22 cellular contexts compared by ENCODE assay signal in genomic region chr16:56618138-56618537, GRCh38. TPM values are rescaled to one million over a fixed set of nuclear protein-coding genes. Genes with fewer than 3 reads are reported as not detected.
A peak's percentile ranks its signal among the peaks of the same experiment; 100 is the strongest.
DNase-seq lines count a peak whose midpoint lies in the region; ATAC-seq, FAIRE-seq and TF ChIP-seq lines count a peak whose summit lies in the region.
"Had no signal": no experiment of that assay in that cellular context is flagged by ENCODE, and none has a peak within 500 bp of the region (broad histone marks: within the 10 kb centered on the region; RNA-seq: fewer than 3 reads in every experiment).

No MANE protein-coding gene starts in this region.

- POLR2A ChIA-PET in HepG2 (lab: Yijun Ruan, JAX) = interaction anchor here (1.8 kb wide), 1 partner anchor 11 kb away, joined by 6 read pairs; no protein-coding TSS in a partner anchor
- POLR2A ChIA-PET in activated naive CD8-positive, alpha-beta T cell treated with anti-CD3 and anti-CD28 coated beads, Interleukin-2, amount 10 ng/mL, durations not matched to agents 7 days and 5 days (lab: Charles Lee) = interaction anchor here (1.0 to 2.1 kb wide), 6 partner anchors 7 to 64 kb away, joined by 3 to 13 read pairs (median 5); partner anchors contain the start of genes MT1E, MT1X and MT2A

- DNase-seq in right lobe of liver (no peak), HepG2 (ENCODE audit: low spot score) (no peak), kidney epithelial cell (ENCODE audit: low read depth) (no peak), NCI-H1694 (lab: John Stamatoyannopoulos, UW) (no peak), DMS53 treated with DMSO at 0.1 percent for 48 hours (lab: John Stamatoyannopoulos, UW; ENCODE audit: unreplicated experiment) (no peak), NCI-H1092 (lab: John Stamatoyannopoulos, UW) (no peak)
- no peak for DNase-seq in activated naive CD8-positive, alpha-beta T cell treated with anti-CD3 and anti-CD28 coated beads, Interleukin-2, amount 10 ng/mL, durations not matched to agents 7 days and 5 days
- DNase-seq: activated CD4-positive, alpha-beta T cell treated with anti-CD3 and anti-CD28 coated beads for 4 hours; activated T-cell treated with anti-CD3 and anti-CD28 coated beads, Interleukin-2, amount 50 U/mL, for 24 hours; adrenal gland; Caco-2; cerebellar nuclear complex; GF-D8; GM23248; NCI-H1417 treated with DMSO at 0.1 percent for 48 hours; NCI-H2227 treated with DMSO at 0.1 percent for 48 hours; retina; stimulated activated CD4-positive, alpha-beta T cell treated with anti-CD3 and anti-CD28 coated beads, Interleukin-2, amount 100 ng/mL, for 24 hours; T-helper 17 cell had no signal

- H3K4me1 ChIP-seq in right lobe of liver (peaks cover 0 to 21% (median 9%) of the 10 kb centered on the region in 4 donors), HepG2 (ENCODE audit: insufficient read depth, low read length) (peaks cover 28% of the 10 kb centered on the region)
- H3K4me1 ChIP-seq: Caco-2 had no signal

- H3K4me3 Mint-ChIP-seq in activated naive CD8-positive, alpha-beta T cell treated with anti-CD3 and anti-CD28 coated beads, Interleukin-2, amount 10 ng/mL, durations not matched to agents 7 days and 5 days = peak overlapping the region; percentile 85

- in situ Hi-C loops in HepG2 (cut with HindIII; ENCODE audit: extremely low pct_ligation_motif_present, low pct_unique_long_range_greater_than_20kb) = no loop called here

- WGBS in right lobe of liver (ENCODE audit: insufficient coverage, low coverage, low lambda C conversion rate, missing lambda C conversion rate) = 80% methylated on average over 4 of the region's 6 CpGs
- 0% methylated on average over 6 of the region's 6 CpGs for WGBS in HepG2 (ENCODE audit: low lambda C conversion rate)

- no peak for FAIRE-seq in HepG2 (lab: Jason Lieb, UNC)
- FAIRE-seq: frontal cortex, GM12892 had no signal

- no peaks in the 10 kb centered on the region for H3K79me2 ChIP-seq in HepG2 (ENCODE audit: insufficient read depth, low read length)

- H3K9me3 Mint-ChIP-seq in activated naive CD8-positive, alpha-beta T cell treated with anti-CD3 and anti-CD28 coated beads, Interleukin-2, amount 10 ng/mL, durations not matched to agents 7 days and 5 days = no peaks in the 10 kb centered on the region
- H3K9me3 Mint-ChIP-seq: activated T-cell treated with anti-CD3 and anti-CD28 coated beads, Interleukin-2, amount 50 U/mL, for 24 hours had no signal

- no peak for TF ChIP-seq RAD21 in HepG2 (CRISPR knock-in tag; IDR thresholded peaks at IDR 0.05)

- ATAC-seq in right lobe of liver = no peak
- ATAC-seq in HepG2 = no peak
- no peak for ATAC-seq in activated naive CD8-positive, alpha-beta T cell treated with anti-CD3 and anti-CD28 coated beads, Interleukin-2, amount 10 ng/mL, durations not matched to agents 7 days and 5 days (ENCODE audit: low read depth)
- no peak for ATAC-seq in GM21619 (IDR thresholded peaks at IDR 0.05; ENCODE audit: unreplicated experiment)

- peaks cover 11% of the 10 kb centered on the region for H3K27me3 Mint-ChIP-seq in activated naive CD8-positive, alpha-beta T cell treated with anti-CD3 and anti-CD28 coated beads, Interleukin-2, amount 10 ng/mL, durations not matched to agents 7 days and 5 days

- TF ChIP-seq EP300 in HepG2 (IDR thresholded peaks at IDR 0.05; ENCODE audit: low read depth in 2 of 2, low read length in 2 of 2) = no peak
- no peak for TF ChIP-seq EP300 in HepG2 (CRISPR knock-in tag; IDR thresholded peaks at IDR 0.05; ENCODE audit: borderline replicate concordance)

- H3K27ac Mint-ChIP-seq in activated naive CD8-positive, alpha-beta T cell treated with anti-CD3 and anti-CD28 coated beads, Interleukin-2, amount 10 ng/mL, durations not matched to agents 7 days and 5 days = no peak overlapping the region
- H3K27ac Mint-ChIP-seq: activated T-cell treated with anti-CD3 and anti-CD28 coated beads, Interleukin-2, amount 50 U/mL, for 24 hours; T-helper 17 cell had no signal

- no peak for TF ChIP-seq POLR2A in right lobe of liver (IDR thresholded peaks at IDR 0.05)
- no peak for TF ChIP-seq POLR2A in HepG2 (IDR thresholded peaks at IDR 0.05; ENCODE audit: insufficient read depth in 1 of 2, low read depth in 2 of 2, low read length in 2 of 2)

- BruUV-seq in HepG2 (replicated peaks; lab: Mats Ljungman, UMichigan) = no TSS peak

- no peaks in the 10 kb centered on the region for H3K27me3 ChIP-seq in right lobe of liver
- H3K27me3 ChIP-seq in HepG2 (ENCODE audit: control insufficient read depth in 1 of 2, insufficient read depth in 2 of 2, low read length in 2 of 2) = peaks cover 11 to 38% of the 10 kb centered on the region in 2 experiments; a peak in 4 of 5 replicates
- no peaks in the 10 kb centered on the region for H3K27me3 ChIP-seq in kidney epithelial cell (ENCODE audit: control insufficient read depth, insufficient read depth, low read length)
- H3K27me3 ChIP-seq: adrenal gland had no signal

- intact Hi-C loops in right lobe of liver (cut with DNase I) = no loop called here
- intact Hi-C loops in HepG2 (cut with micrococcal nuclease; ENCODE audit: unreplicated experiment) = no loop called here

- no peak for TF ChIP-seq CTCF in right lobe of liver (IDR thresholded peaks at IDR 0.05)
- TF ChIP-seq CTCF in HepG2 (CRISPR knock-in tag; IDR thresholded peaks at IDR 0.05) = no peak
- no peak for TF ChIP-seq CTCF in kidney epithelial cell (IDR thresholded peaks at IDR 0.05; ENCODE audit: insufficient read depth, low read length, poor library complexity, severe bottlenecking)

- H3K9ac ChIP-seq in HepG2 (ENCODE audit: insufficient read depth, low read depth, low read length) = no peak overlapping the region

- peak overlapping the region in 2 of 3 donors; percentile 74 to 88 for H3K27ac ChIP-seq in right lobe of liver
- no peak overlapping the region for H3K27ac ChIP-seq in HepG2 (ENCODE audit: extremely low read length, insufficient read depth, low read length)

- H3K36me3 ChIP-seq in right lobe of liver = no peaks in the 10 kb centered on the region
- no peaks in the 10 kb centered on the region for H3K36me3 ChIP-seq in HepG2 (replicated peaks in 1 of 2; ENCODE audit: control insufficient read depth in 1 of 2, insufficient read depth in 2 of 2, low read length in 2 of 2)
- no peaks in the 10 kb centered on the region for H3K36me3 ChIP-seq in kidney epithelial cell (ENCODE audit: control insufficient read depth, insufficient read depth, low read length)
- H3K36me3 ChIP-seq: adrenal gland had no signal

- H4K20me1 ChIP-seq in HepG2 (ENCODE audit: insufficient read depth, low read length) = no peaks in the 10 kb centered on the region

- H3K36me3 Mint-ChIP-seq in activated naive CD8-positive, alpha-beta T cell treated with anti-CD3 and anti-CD28 coated beads, Interleukin-2, amount 10 ng/mL, durations not matched to agents 7 days and 5 days = peaks cover under 1% of the 10 kb centered on the region

- CTCF ChIA-PET in HepG2 (lab: Yijun Ruan, JAX; ENCODE audit: low intra/inter-chr PET ratio, low total read pairs) = no interaction called here

- H3K4me3 ChIP-seq in right lobe of liver = peak overlapping the region; percentile 36 to 61 (median 51)
- H3K4me3 ChIP-seq in HepG2 (replicated peaks in 1 of 3; ENCODE audit: insufficient read depth in 1 of 3, low read depth in 2 of 3, low read length in 3 of 3) = no peak overlapping the region
- peak overlapping the region; percentile 35 for H3K4me3 ChIP-seq in kidney epithelial cell (ENCODE audit: low read depth, low read length)

- no peak overlapping the region for H3K4me2 ChIP-seq in HepG2 (ENCODE audit: low read depth, low read length)

- H2AFZ ChIP-seq in HepG2 (ENCODE audit: low read length) = no peak overlapping the region

- H3K4me1 Mint-ChIP-seq in activated naive CD8-positive, alpha-beta T cell treated with anti-CD3 and anti-CD28 coated beads, Interleukin-2, amount 10 ng/mL, durations not matched to agents 7 days and 5 days = peaks cover 31% of the 10 kb centered on the region

- no peaks in the 10 kb centered on the region for H3K9me3 ChIP-seq in right lobe of liver
- no peaks in the 10 kb centered on the region for H3K9me3 ChIP-seq in HepG2 (ENCODE audit: low read length)
- H3K9me3 ChIP-seq: adrenal gland, Caco-2 had no signal

RNA-seq across cellular contexts. Expression of gene MT1E, which starts 7.4 kb away (rescaled TPM):
- total RNA-seq in right lobe of liver (1,000 to 10,000 TPM in 2 of 6 experiments, 100 to 1,000 TPM in 4; 403 to 1,748 (median 691) TPM), HepG2 (2016; rRNA removed; fragmentation: Illumina TruSeq; extraction: Trizol) (1,072 and 1,398 TPM in 2 replicates), kidney epithelial cell (75.8 and 110 TPM in 2 replicates)
- total RNA-seq in HepG2 (2016; cell fraction: cytosol; rRNA removed; fragmentation: Illumina TruSeq; extraction: Trizol; ENCODE audit: low read depth) = 449 and 580 TPM in 2 replicates
- total RNA-seq in HepG2 (2016; cell fraction: insoluble cytoplasmic fraction; rRNA removed; fragmentation: Illumina TruSeq; extraction: Trizol) = 1,060 and 1,516 TPM in 2 replicates
- total RNA-seq in HepG2 (2016; cell fraction: membrane; rRNA removed; fragmentation: Illumina TruSeq; extraction: Trizol) = 620 and 688 TPM in 2 replicates
- total RNA-seq in HepG2 (2016; cell fraction: nucleus; rRNA removed; fragmentation: Illumina TruSeq; extraction: Trizol) = 375 and 428 TPM in 2 replicates
- 65.7 and 110 TPM in 2 replicates for polyA plus RNA-seq in HepG2 (2011; rRNA removed)
- 60.2 and 170 TPM in 2 replicates for polyA plus RNA-seq in HepG2 (2011; cell fraction: cytosol; rRNA removed)
- 44.6 and 58.6 TPM in 2 replicates for polyA plus RNA-seq in HepG2 (2011; cell fraction: nucleus; rRNA removed)
- 41.0 and 60.0 TPM in 2 replicates for polyA plus RNA-seq in HepG2 (2012)
- 331 and 417 TPM in 2 replicates for polyA plus RNA-seq in HepG2 (2016; cell fraction: cytosol; fragmentation: Illumina TruSeq; extraction: Trizol; ENCODE audit: low read depth)
- polyA plus RNA-seq in HepG2 (2016; cell fraction: insoluble cytoplasmic fraction; fragmentation: Illumina TruSeq; extraction: Trizol; ENCODE audit: low read depth) = 916 and 1,090 TPM in 2 replicates
- 493 and 496 TPM in 2 replicates for polyA plus RNA-seq in HepG2 (2016; cell fraction: membrane; fragmentation: Illumina TruSeq; extraction: Trizol; ENCODE audit: low read depth)
- polyA plus RNA-seq in HepG2 (2016; cell fraction: nucleus; fragmentation: Illumina TruSeq; extraction: Trizol; ENCODE audit: insufficient read depth, low read depth) = 455 and 459 TPM in 2 replicates
- 37.7 and 61.5 TPM in 2 replicates for polyA minus RNA-seq in HepG2 (2011; rRNA and poly(A)+ RNA removed; ENCODE audit: low replicate concordance)
- 10.3 and 29.3 TPM in 2 replicates for polyA minus RNA-seq in HepG2 (2011; cell fraction: cytosol; rRNA and poly(A)+ RNA removed)
- polyA minus RNA-seq in HepG2 (2011; cell fraction: nucleus; rRNA and poly(A)+ RNA removed) = 4.0 and 4.5 TPM in 2 replicates
- total RNA-seq in activated naive CD8-positive, alpha-beta T cell treated with anti-CD3 and anti-CD28 coated beads, Interleukin-2, amount 10 ng/mL, durations not matched to agents 7 days and 5 days = 10 to 100 TPM; 32.6 to 36.4 TPM

RNA-seq across cellular contexts. Expression of gene MT2A, which starts 9.8 kb away (rescaled TPM):
- total RNA-seq in right lobe of liver (1,000 to 10,000 TPM in 5 of 6 experiments, 100 to 1,000 TPM in 1; 946 to 4,033 (median 2,228) TPM), HepG2 (2016; rRNA removed; fragmentation: Illumina TruSeq; extraction: Trizol) (371 and 409 TPM in 2 replicates), kidney epithelial cell (139 and 338 TPM in 2 replicates)
- total RNA-seq in HepG2 (2016; cell fraction: cytosol; rRNA removed; fragmentation: Illumina TruSeq; extraction: Trizol; ENCODE audit: low read depth) = 157 and 189 TPM in 2 replicates
- 352 and 408 TPM in 2 replicates for total RNA-seq in HepG2 (2016; cell fraction: insoluble cytoplasmic fraction; rRNA removed; fragmentation: Illumina TruSeq; extraction: Trizol)
- 229 and 245 TPM in 2 replicates for total RNA-seq in HepG2 (2016; cell fraction: membrane; rRNA removed; fragmentation: Illumina TruSeq; extraction: Trizol)
- 163 and 193 TPM in 2 replicates for total RNA-seq in HepG2 (2016; cell fraction: nucleus; rRNA removed; fragmentation: Illumina TruSeq; extraction: Trizol)
- 115 and 135 TPM in 2 replicates for polyA plus RNA-seq in HepG2 (2011; rRNA removed)
- 73.7 and 154 TPM in 2 replicates for polyA plus RNA-seq in HepG2 (2011; cell fraction: cytosol; rRNA removed)
- polyA plus RNA-seq in HepG2 (2011; cell fraction: nucleus; rRNA removed) = 59.7 and 92.9 TPM in 2 replicates
- 238 and 414 TPM in 2 replicates for polyA plus RNA-seq in HepG2 (2012)
- 372 and 462 TPM in 2 replicates for polyA plus RNA-seq in HepG2 (2016; cell fraction: cytosol; fragmentation: Illumina TruSeq; extraction: Trizol; ENCODE audit: low read depth)
- 827 and 1,007 TPM in 2 replicates for polyA plus RNA-seq in HepG2 (2016; cell fraction: insoluble cytoplasmic fraction; fragmentation: Illumina TruSeq; extraction: Trizol; ENCODE audit: low read depth)
- 520 and 590 TPM in 2 replicates for polyA plus RNA-seq in HepG2 (2016; cell fraction: membrane; fragmentation: Illumina TruSeq; extraction: Trizol; ENCODE audit: low read depth)
- 496 and 540 TPM in 2 replicates for polyA plus RNA-seq in HepG2 (2016; cell fraction: nucleus; fragmentation: Illumina TruSeq; extraction: Trizol; ENCODE audit: insufficient read depth, low read depth)
- 32.0 and 145 TPM in 2 replicates for polyA minus RNA-seq in HepG2 (2011; rRNA and poly(A)+ RNA removed; ENCODE audit: low replicate concordance)
- polyA minus RNA-seq in HepG2 (2011; cell fraction: cytosol; rRNA and poly(A)+ RNA removed) = 123 and 174 TPM in 2 replicates
- 12.1 and 19.8 TPM in 2 replicates for polyA minus RNA-seq in HepG2 (2011; cell fraction: nucleus; rRNA and poly(A)+ RNA removed)
- total RNA-seq in activated naive CD8-positive, alpha-beta T cell treated with anti-CD3 and anti-CD28 coated beads, Interleukin-2, amount 10 ng/mL, durations not matched to agents 7 days and 5 days = 100 to 1,000 TPM; 115 to 135 TPM

RNA-seq across cellular contexts. Expression of gene MT1M, which starts 14.3 kb away (rescaled TPM):
- total RNA-seq in right lobe of liver (100 to 1,000 TPM in 3 of 6 experiments, 10 to 100 TPM in 2, 1 to 10 TPM in 1; 8.6 to 569 (median 84.5) TPM), HepG2 (2016; rRNA removed; fragmentation: Illumina TruSeq; extraction: Trizol) (4.6 and 5.5 TPM in 2 replicates), kidney epithelial cell (1.9 and 4.3 TPM in 2 replicates)
- total RNA-seq in HepG2 (2016; cell fraction: cytosol; rRNA removed; fragmentation: Illumina TruSeq; extraction: Trizol; ENCODE audit: low read depth) = 3.8 and 10.7 TPM in 2 replicates
- total RNA-seq in HepG2 (2016; cell fraction: insoluble cytoplasmic fraction; rRNA removed; fragmentation: Illumina TruSeq; extraction: Trizol) = 4.5 and 5.2 TPM in 2 replicates
- total RNA-seq in HepG2 (2016; cell fraction: membrane; rRNA removed; fragmentation: Illumina TruSeq; extraction: Trizol) = 4.8 and 6.1 TPM in 2 replicates
- 1.6 and 1.9 TPM in 2 replicates for total RNA-seq in HepG2 (2016; cell fraction: nucleus; rRNA removed; fragmentation: Illumina TruSeq; extraction: Trizol)
- polyA plus RNA-seq in HepG2 (2011; rRNA removed) = not detected in 2 replicates
- polyA plus RNA-seq in HepG2 (2011; cell fraction: cytosol; rRNA removed) = 0.17 TPM in 1 of 2 replicates, not detected in the other
- not detected in 2 replicates for polyA plus RNA-seq in HepG2 (2011; cell fraction: nucleus; rRNA removed)
- polyA plus RNA-seq in HepG2 (2012) = not detected in 2 replicates
- polyA plus RNA-seq in HepG2 (2016; cell fraction: cytosol; fragmentation: Illumina TruSeq; extraction: Trizol; ENCODE audit: low read depth) = 4.5 and 9.2 TPM in 2 replicates
- 5.1 and 5.3 TPM in 2 replicates for polyA plus RNA-seq in HepG2 (2016; cell fraction: insoluble cytoplasmic fraction; fragmentation: Illumina TruSeq; extraction: Trizol; ENCODE audit: low read depth)
- 4.1 and 7.0 TPM in 2 replicates for polyA plus RNA-seq in HepG2 (2016; cell fraction: membrane; fragmentation: Illumina TruSeq; extraction: Trizol; ENCODE audit: low read depth)
- polyA plus RNA-seq in HepG2 (2016; cell fraction: nucleus; fragmentation: Illumina TruSeq; extraction: Trizol; ENCODE audit: insufficient read depth, low read depth) = 2.3 and 3.0 TPM in 2 replicates
- not detected in 2 replicates for polyA minus RNA-seq in HepG2 (2011; rRNA and poly(A)+ RNA removed; ENCODE audit: low replicate concordance)
- not detected in 2 replicates for polyA minus RNA-seq in HepG2 (2011; cell fraction: cytosol; rRNA and poly(A)+ RNA removed)
- not detected in 2 replicates for polyA minus RNA-seq in HepG2 (2011; cell fraction: nucleus; rRNA and poly(A)+ RNA removed)
- total RNA-seq in activated naive CD8-positive, alpha-beta T cell treated with anti-CD3 and anti-CD28 coated beads, Interleukin-2, amount 10 ng/mL, durations not matched to agents 7 days and 5 days = not detected
- total RNA-seq: Caco-2, frontal cortex, T-helper 17 cell had no signal

RNA-seq across cellular contexts. Expression of gene MT1A, which starts 20.3 kb away (rescaled TPM):
- 100 to 1,000 TPM in 3 of 6 experiments, 10 to 100 TPM in 3; 34.9 to 161 (median 110) TPM for total RNA-seq in right lobe of liver
- 10.4 and 14.0 TPM in 2 replicates for total RNA-seq in HepG2 (2016; rRNA removed; fragmentation: Illumina TruSeq; extraction: Trizol)
- total RNA-seq in HepG2 (2016; cell fraction: cytosol; rRNA removed; fragmentation: Illumina TruSeq; extraction: Trizol; ENCODE audit: low read depth) = 1.2 and 6.7 TPM in 2 replicates
- 11.0 and 11.9 TPM in 2 replicates for total RNA-seq in HepG2 (2016; cell fraction: insoluble cytoplasmic fraction; rRNA removed; fragmentation: Illumina TruSeq; extraction: Trizol)
- total RNA-seq in HepG2 (2016; cell fraction: membrane; rRNA removed; fragmentation: Illumina TruSeq; extraction: Trizol) = 3.9 and 4.7 TPM in 2 replicates
- 2.4 and 4.5 TPM in 2 replicates for total RNA-seq in HepG2 (2016; cell fraction: nucleus; rRNA removed; fragmentation: Illumina TruSeq; extraction: Trizol)
- polyA plus RNA-seq in HepG2 (2011; rRNA removed) = 4.8 and 8.3 TPM in 2 replicates
- polyA plus RNA-seq in HepG2 (2011; cell fraction: cytosol; rRNA removed) = 5.8 and 10.7 TPM in 2 replicates
- polyA plus RNA-seq in HepG2 (2011; cell fraction: nucleus; rRNA removed) = 2.9 and 3.7 TPM in 2 replicates
- polyA plus RNA-seq in HepG2 (2012) = 4.1 and 6.6 TPM in 2 replicates
- polyA plus RNA-seq in HepG2 (2016; cell fraction: cytosol; fragmentation: Illumina TruSeq; extraction: Trizol; ENCODE audit: low read depth) = 3.5 TPM in 2 replicates
- 12.3 and 12.6 TPM in 2 replicates for polyA plus RNA-seq in HepG2 (2016; cell fraction: insoluble cytoplasmic fraction; fragmentation: Illumina TruSeq; extraction: Trizol; ENCODE audit: low read depth)
- 6.3 and 7.2 TPM in 2 replicates for polyA plus RNA-seq in HepG2 (2016; cell fraction: membrane; fragmentation: Illumina TruSeq; extraction: Trizol; ENCODE audit: low read depth)
- polyA plus RNA-seq in HepG2 (2016; cell fraction: nucleus; fragmentation: Illumina TruSeq; extraction: Trizol; ENCODE audit: insufficient read depth, low read depth) = 10.5 and 12.1 TPM in 2 replicates
- polyA minus RNA-seq in HepG2 (2011; rRNA and poly(A)+ RNA removed; ENCODE audit: low replicate concordance) = 9.5 TPM in 1 of 2 replicates, not detected in the other
- polyA minus RNA-seq in HepG2 (2011; cell fraction: cytosol; rRNA and poly(A)+ RNA removed) = 2.8 TPM in 1 of 2 replicates, not detected in the other
- polyA minus RNA-seq in HepG2 (2011; cell fraction: nucleus; rRNA and poly(A)+ RNA removed) = 1.5 TPM in 1 of 2 replicates, not detected in the other
- not detected for total RNA-seq in activated naive CD8-positive, alpha-beta T cell treated with anti-CD3 and anti-CD28 coated beads, Interleukin-2, amount 10 ng/mL, durations not matched to agents 7 days and 5 days
- not detected in 2 replicates for total RNA-seq in kidney epithelial cell
- total RNA-seq: frontal cortex, GM23248, T-helper 17 cell had no signal

RNA-seq across cellular contexts. Expression of gene MT3, which starts 28.8 kb away (rescaled TPM):
- total RNA-seq in right lobe of liver (under 1 TPM in 1 of 6 experiments, not detected in 5; 0.62 TPM), HepG2 (2016; rRNA removed; fragmentation: Illumina TruSeq; extraction: Trizol) (not detected in 2 replicates), kidney epithelial cell (not detected in 2 replicates)
- not detected in 2 replicates for total RNA-seq in HepG2 (2016; cell fraction: cytosol; rRNA removed; fragmentation: Illumina TruSeq; extraction: Trizol; ENCODE audit: low read depth)
- not detected in 2 replicates for total RNA-seq in HepG2 (2016; cell fraction: insoluble cytoplasmic fraction; rRNA removed; fragmentation: Illumina TruSeq; extraction: Trizol)
- not detected in 2 replicates for total RNA-seq in HepG2 (2016; cell fraction: membrane; rRNA removed; fragmentation: Illumina TruSeq; extraction: Trizol)
- not detected in 2 replicates for total RNA-seq in HepG2 (2016; cell fraction: nucleus; rRNA removed; fragmentation: Illumina TruSeq; extraction: Trizol)
- not detected in 2 replicates for polyA plus RNA-seq in HepG2 (2011; rRNA removed)
- not detected in 2 replicates for polyA plus RNA-seq in HepG2 (2011; cell fraction: cytosol; rRNA removed)
- not detected in 2 replicates for polyA plus RNA-seq in HepG2 (2011; cell fraction: nucleus; rRNA removed)
- not detected in 2 replicates for polyA plus RNA-seq in HepG2 (2012)
- polyA plus RNA-seq in HepG2 (2016; cell fraction: cytosol; fragmentation: Illumina TruSeq; extraction: Trizol; ENCODE audit: low read depth) = not detected in 2 replicates
- not detected in 2 replicates for polyA plus RNA-seq in HepG2 (2016; cell fraction: insoluble cytoplasmic fraction; fragmentation: Illumina TruSeq; extraction: Trizol; ENCODE audit: low read depth)
- polyA plus RNA-seq in HepG2 (2016; cell fraction: membrane; fragmentation: Illumina TruSeq; extraction: Trizol; ENCODE audit: low read depth) = not detected in 2 replicates
- not detected in 2 replicates for polyA plus RNA-seq in HepG2 (2016; cell fraction: nucleus; fragmentation: Illumina TruSeq; extraction: Trizol; ENCODE audit: insufficient read depth, low read depth)
- not detected in 2 replicates for polyA minus RNA-seq in HepG2 (2011; rRNA and poly(A)+ RNA removed; ENCODE audit: low replicate concordance)
- polyA minus RNA-seq in HepG2 (2011; cell fraction: cytosol; rRNA and poly(A)+ RNA removed) = not detected in 2 replicates
- polyA minus RNA-seq in HepG2 (2011; cell fraction: nucleus; rRNA and poly(A)+ RNA removed) = not detected in 2 replicates
- total RNA-seq in activated naive CD8-positive, alpha-beta T cell treated with anti-CD3 and anti-CD28 coated beads, Interleukin-2, amount 10 ng/mL, durations not matched to agents 7 days and 5 days = 10 to 100 TPM; 15.5 to 16.3 TPM
- total RNA-seq: Caco-2, GM23248, T-helper 17 cell had no signal
- polyA plus RNA-seq: GM23248 had no signal

Comparison
In these comparisons a context has a peak if more than half of its experiments do, and no peak if none do; other contexts are left out.
1. H3K4me3 ChIP-seq: peak in right lobe of liver (3 of 3) and kidney epithelial cell (single experiment); none in HepG2 (0 of 3).